23 cellular contexts compared by ENCODE assay signal in genomic region chr11:9019861-9020260, GRCh38. TPM values are rescaled to one million over a fixed set of nuclear protein-coding genes. Genes with fewer than 3 reads are reported as not detected.
A peak's percentile ranks its signal among the peaks of the same experiment; 100 is the strongest.
DNase-seq lines count a peak whose midpoint lies in the region; ATAC-seq and TF ChIP-seq lines count a peak whose summit lies in the region.
"Had no signal": no experiment of that assay in that cellular context is flagged by ENCODE, and none has a peak within 500 bp of the region (broad histone marks: within the 10 kb centered on the region; RNA-seq: fewer than 3 reads in every experiment).

No MANE protein-coding gene starts in this region.

- H2AFZ ChIP-seq in H9 (ENCODE audit: low read length) = no peak overlapping the region

- H3K9ac ChIP-seq in H9 (ENCODE audit: extremely low read depth, insufficient read length, low read length) = no peak overlapping the region
- H3K9ac ChIP-seq: BLaER1 had no signal

- H3K27me3 ChIP-seq in H9 (ENCODE audit: insufficient read depth, low read length) = no peaks in the 10 kb centered on the region
- H3K27me3 ChIP-seq in esophagus muscularis mucosa = no peaks in the 10 kb centered on the region
- H3K27me3 ChIP-seq: BE2C, BLaER1 had no signal

- H3K4me1 ChIP-seq in H9 (ENCODE audit: insufficient read depth, low read length) = no peaks in the 10 kb centered on the region
- H3K4me1 ChIP-seq in esophagus muscularis mucosa = peaks cover 10 to 32% (median 19%) of the 10 kb centered on the region in 4 donors
- H3K4me1 ChIP-seq: BE2C had no signal

- no peak overlapping the region for H3T11ph ChIP-seq in H9 (ENCODE audit: low read length)

- H3K4me3 Mint-ChIP-seq in H9 = no peak overlapping the region
- no peak overlapping the region for H3K4me3 Mint-ChIP-seq in osteocyte (ENCODE audit: unreplicated experiment)
- H3K4me3 Mint-ChIP-seq in activated CD8-positive, alpha-beta T cell treated with anti-CD3 and anti-CD28 coated beads for 36 hours = no peak overlapping the region
- H3K4me3 Mint-ChIP-seq: CD14-positive monocyte; CD4-positive, alpha-beta memory T cell; CD4-positive, CD25-positive, alpha-beta regulatory T cell; CD8-positive, alpha-beta memory T cell had no signal

- H2AK5ac ChIP-seq in H9 (ENCODE audit: insufficient read length, low read length) = no peak overlapping the region

- no peak overlapping the region for H3K18ac ChIP-seq in H9 (ENCODE audit: insufficient read length, low read depth, low read length)

- H2BK5ac ChIP-seq in H9 (ENCODE audit: insufficient read length, low read length) = no peak overlapping the region

- DNase-seq in H9 = no peak
- DNase-seq in esophagus muscularis mucosa (ENCODE audit: extremely low spot score) = peak; percentile 90
- peak; percentile 67 for DNase-seq in osteocyte (ENCODE audit: extremely low spot score, unreplicated experiment)
- no peak for DNase-seq in activated CD8-positive, alpha-beta T cell treated with anti-CD3 and anti-CD28 coated beads for 36 hours
- no peak for DNase-seq in NCI-H526 (lab: John Stamatoyannopoulos, UW)
- DNase-seq: 8988T; ACHN; BE2C; C1 segment of cervical spinal cord; CD4-positive, alpha-beta memory T cell; CD4-positive, CD25-positive, alpha-beta regulatory T cell; CD8-positive, alpha-beta memory T cell; COR-L47; DMS 273 treated with DMSO at 0.1 percent for 48 hours; DMS153; DMS53; DMS79; DND-41; EL; GDM1 had no signal

- H4K5ac ChIP-seq in H9 (ENCODE audit: insufficient read length, low read depth, low read length) = no peak overlapping the region

- ATAC-seq in activated CD8-positive, alpha-beta T cell treated with anti-CD3 and anti-CD28 coated beads for 36 hours = no peak
- ATAC-seq: GM12878 had no signal

- POLR2A ChIA-PET in activated CD8-positive, alpha-beta T cell treated with anti-CD3 and anti-CD28 coated beads for 36 hours (lab: Charles Lee) = interaction anchor here (0.5 to 0.6 kb wide), 2 partner anchors 23 to 330 kb away, joined by 3 to 5 read pairs; no protein-coding TSS in a partner anchor

- no peak overlapping the region for H3K56ac ChIP-seq in H9 (ENCODE audit: insufficient read length, low read depth, low read length)

- H3K79me1 ChIP-seq in H9 (ENCODE audit: insufficient read depth, low read depth, low read length, poor library complexity, severe bottlenecking) = no peaks in the 10 kb centered on the region

- H3K9me3 Mint-ChIP-seq in H9 = no peaks in the 10 kb centered on the region
- no peaks in the 10 kb centered on the region for H3K9me3 Mint-ChIP-seq in osteocyte (ENCODE audit: unreplicated experiment)
- H3K9me3 Mint-ChIP-seq in activated CD8-positive, alpha-beta T cell treated with anti-CD3 and anti-CD28 coated beads for 36 hours = no peaks in the 10 kb centered on the region
- H3K9me3 Mint-ChIP-seq: CD4-positive, alpha-beta memory T cell; CD4-positive, CD25-positive, alpha-beta regulatory T cell; CD8-positive, alpha-beta memory T cell had no signal

- H4K20me1 ChIP-seq in H9 (ENCODE audit: control insufficient read depth, insufficient read depth, insufficient read length) = no peaks in the 10 kb centered on the region
- H4K20me1 ChIP-seq: BLaER1 had no signal

- no peaks in the 10 kb centered on the region for H3K79me2 ChIP-seq in H9 (ENCODE audit: insufficient read depth, low read length)

- WGBS in H9 (ENCODE audit: extremely low coverage, insufficient read length, low lambda C conversion rate) = no CpG with 5 or more reads among the region's 6 CpGs
- WGBS in esophagus muscularis mucosa = 94% methylated on average over 6 of the region's 6 CpGs

- no peak for TF ChIP-seq EP300 in esophagus muscularis mucosa (IDR thresholded peaks at IDR 0.05)

- CTCF ChIA-PET in activated CD8-positive, alpha-beta T cell treated with anti-CD3 and anti-CD28 coated beads for 36 hours (lab: Charles Lee) = interaction anchor here (5.9 kb wide), 1 partner anchor 119 kb away, joined by 108 read pairs; no protein-coding TSS in a partner anchor

- H3K36me3 ChIP-seq in esophagus muscularis mucosa = no peaks in the 10 kb centered on the region
- H3K36me3 ChIP-seq: BE2C, BLaER1 had no signal

- H3K36me3 Mint-ChIP-seq in H9 (ENCODE audit: insufficient read depth in 1 of 3, low read depth in 3 of 3) (no peaks in the 10 kb centered on the region), osteocyte (ENCODE audit: unreplicated experiment) (no peaks in the 10 kb centered on the region)
- no peaks in the 10 kb centered on the region for H3K36me3 Mint-ChIP-seq in activated CD8-positive, alpha-beta T cell treated with anti-CD3 and anti-CD28 coated beads for 36 hours (ENCODE audit: low read depth)
- H3K36me3 Mint-ChIP-seq: CD14-positive monocyte; CD4-positive, alpha-beta memory T cell; CD8-positive, alpha-beta memory T cell had no signal

- no peak overlapping the region for H3K23ac ChIP-seq in H9 (ENCODE audit: insufficient read length, low read depth, low read length)

- no peak for TF ChIP-seq POLR2A in esophagus muscularis mucosa (IDR thresholded peaks at IDR 0.05; ENCODE audit: low read depth)

- H3K14ac ChIP-seq in H9 (ENCODE audit: insufficient read depth, low read length) = no peak overlapping the region

- no peak overlapping the region for H2BK20ac ChIP-seq in H9 (ENCODE audit: low read depth, low read length, poor library complexity, severe bottlenecking)

- H2BK15ac ChIP-seq in H9 (ENCODE audit: low read depth, low read length) = 0 out of 2 replicates have a peak overlapping the region, but pooled peaks have one; percentile 60

- H3K4me1 Mint-ChIP-seq in H9 = peaks cover 10 to 11% of the 10 kb centered on the region in 2 experiments
- peaks cover 2% of the 10 kb centered on the region for H3K4me1 Mint-ChIP-seq in osteocyte (ENCODE audit: unreplicated experiment)
- peaks cover 13% of the 10 kb centered on the region for H3K4me1 Mint-ChIP-seq in activated CD8-positive, alpha-beta T cell treated with anti-CD3 and anti-CD28 coated beads for 36 hours (ENCODE audit: low read depth)

- no peaks in the 10 kb centered on the region for H3K27me3 Mint-ChIP-seq in H9 (ENCODE audit: low read depth)
- no peaks in the 10 kb centered on the region for H3K27me3 Mint-ChIP-seq in osteocyte (ENCODE audit: unreplicated experiment)
- peaks cover 4% of the 10 kb centered on the region for H3K27me3 Mint-ChIP-seq in activated CD8-positive, alpha-beta T cell treated with anti-CD3 and anti-CD28 coated beads for 36 hours

- H3K27ac ChIP-seq in H9 (ENCODE audit: insufficient read length, low read depth, low read length) (no peak overlapping the region), esophagus muscularis mucosa (replicated peaks in 1 of 4) (no peak overlapping the region)
- H3K27ac ChIP-seq: BLaER1 had no signal

- H3K4me2 ChIP-seq in H9 (ENCODE audit: insufficient read depth, insufficient read length, low read length) = no peak overlapping the region
- H3K4me2 ChIP-seq: BLaER1 had no signal

- H3K27ac Mint-ChIP-seq in H9 (no peak overlapping the region), osteocyte (ENCODE audit: unreplicated experiment) (no peak overlapping the region)
- H3K27ac Mint-ChIP-seq in activated CD8-positive, alpha-beta T cell treated with anti-CD3 and anti-CD28 coated beads for 36 hours = no peak overlapping the region
- H3K27ac Mint-ChIP-seq: CD14-positive monocyte; CD4-positive, alpha-beta memory T cell; CD8-positive, alpha-beta memory T cell had no signal

- intact Hi-C loops in esophagus muscularis mucosa (cut with DNase I) = no loop called here
- intact Hi-C loops in activated CD8-positive, alpha-beta T cell treated with anti-CD3 and anti-CD28 coated beads for 36 hours (cut with micrococcal nuclease) = loop anchor here (10.0 kb wide), 1 partner anchor 485 kb away; no protein-coding TSS in a partner anchor

- H3K9me3 ChIP-seq in H9 (ENCODE audit: control insufficient read depth, low read depth, low read length) = no peaks in the 10 kb centered on the region
- no peaks in the 10 kb centered on the region for H3K9me3 ChIP-seq in esophagus muscularis mucosa
- H3K9me3 ChIP-seq: BE2C, BLaER1 had no signal

- H4K8ac ChIP-seq in H9 (replicated peaks; ENCODE audit: insufficient read length, low read depth, low read length) = no peak overlapping the region

- TF ChIP-seq CTCF in H9 (conservative IDR thresholded peaks at IDR 0.05) (no peak), esophagus muscularis mucosa (IDR thresholded peaks at IDR 0.05) (no peak), osteocyte (IDR thresholded peaks at IDR 0.05) (no peak)
- no peak for TF ChIP-seq CTCF in activated CD8-positive, alpha-beta T cell treated with anti-CD3 and anti-CD28 coated beads for 36 hours (IDR thresholded peaks at IDR 0.05)

- H3K4ac ChIP-seq in H9 (ENCODE audit: low read depth, low read length) = no peak overlapping the region

- no peak overlapping the region for H2BK12ac ChIP-seq in H9 (ENCODE audit: insufficient read length, low read depth, low read length)

- no peak overlapping the region for H3K4me3 ChIP-seq in esophagus muscularis mucosa
- H3K4me3 ChIP-seq: BLaER1, GM12878 had no signal

- H2BK120ac ChIP-seq in H9 (ENCODE audit: low read depth, low read length, poor library complexity, severe bottlenecking) = no peak overlapping the region

- H4K91ac ChIP-seq in H9 (ENCODE audit: insufficient read length, low read depth, low read length) = no peak overlapping the region

- no peaks in the 10 kb centered on the region for H3K23me2 ChIP-seq in H9 (ENCODE audit: insufficient read length, low read depth, low read length, poor library complexity, severe bottlenecking)

RNA-seq across cellular contexts. Expression of gene NRIP3, which starts 16.1 kb away (rescaled TPM):
- 4.2 and 4.3 TPM in 2 replicates for total RNA-seq in H9 (2021)
- total RNA-seq in esophagus muscularis mucosa = 1 to 10 TPM; 2.1 to 4.0 (median 3.5) TPM
- 0.97 and 1.1 TPM in 2 replicates for total RNA-seq in osteocyte
- 1 to 10 TPM; 1.1 to 2.2 TPM for total RNA-seq in activated CD8-positive, alpha-beta T cell treated with anti-CD3 and anti-CD28 coated beads for 36 hours

RNA-seq across cellular contexts. Expression of gene TMEM9B, which starts 55.6 kb away (rescaled TPM):
- total RNA-seq in H9 (2021) (12.6 and 13.6 TPM in 2 replicates), esophagus muscularis mucosa (10 to 100 TPM; 13.3 to 24.4 (median 20.5) TPM), osteocyte (33.4 and 35.9 TPM in 2 replicates)
- total RNA-seq in activated CD8-positive, alpha-beta T cell treated with anti-CD3 and anti-CD28 coated beads for 36 hours = 10 to 100 TPM; 14.6 to 16.3 TPM

Comparison
In these comparisons a context has a peak if more than half of its experiments do, and no peak if none do; other contexts are left out.
1. DNase-seq: peak in esophagus muscularis mucosa (single experiment) and osteocyte (single experiment); none in H9 (single experiment), activated CD8-positive, alpha-beta T cell treated with anti-CD3 and anti-CD28 coated beads for 36 hours (single experiment) and NCI-H526 (0 of 2).